25 cellular contexts compared by ENCODE assay signal in the genomic region with DNA sequence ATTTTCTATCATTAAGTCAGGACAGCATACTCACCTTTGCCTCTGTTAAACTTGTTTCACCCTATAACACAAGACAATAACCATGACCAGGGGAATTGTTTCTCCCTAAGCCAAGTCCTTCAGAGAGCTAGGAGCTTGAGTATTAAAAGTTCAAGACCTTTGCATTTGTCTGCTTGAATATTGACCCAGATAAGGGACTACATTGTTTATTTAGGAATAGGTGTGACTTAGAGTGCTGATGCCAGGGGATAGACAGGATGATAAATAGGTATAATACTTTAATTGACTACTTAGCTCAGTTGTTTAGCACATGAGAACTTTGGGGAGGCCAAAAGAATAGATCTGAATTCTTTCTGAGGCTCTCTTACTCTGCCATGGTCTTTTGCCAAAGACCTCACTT.
"Had no signal": no experiment of that assay in that cellular context is flagged by ENCODE, and none has a peak within 500 bp of the region (broad histone marks: within the 10 kb centered on the region; RNA-seq: fewer than 3 reads in every experiment).

No MANE protein-coding gene starts in this region.

- H3K4me2 ChIP-seq: hepatocyte, smooth muscle cell had no signal

- H2AFZ ChIP-seq: hepatocyte had no signal

- H3K4me3 ChIP-seq: hepatocyte, left ventricle myocardium inferior, lung, ovary, prostate gland, sigmoid colon, smooth muscle cell, thyroid gland, transverse colon, upper lobe of left lung, vagina had no signal

- DNase-seq: islet precursor cell; left ventricle myocardium inferior; mesendoderm; naive B cell; natural killer cell; ovary; retina; right cardiac atrium; sigmoid colon; stimulated activated CD4-positive, alpha-beta T cell treated with anti-CD3 and anti-CD28 coated beads, Interleukin-1b, Interleukin-23, amount 100 ng/mL, for 48 hours; stimulated activated CD4-positive, alpha-beta T cell treated with anti-CD3 and anti-CD28 coated beads, Interleukin-2, amount 100 ng/mL, for 48 hours; stimulated activated CD4-positive, alpha-beta T cell treated with anti-CD3 and anti-CD28 coated beads, Interleukin-4, amount 100 ng/mL, for 4 hours; stimulated activated CD8-positive, alpha-beta memory T cell treated with anti-CD3 and anti-CD28 coated beads, Interleukin-4, amount 100 ng/mL, for 48 hours; stimulated activated naive CD4-positive, alpha-beta T cell treated with Interleukin-2 at 50 U/mL for 16 hours; stimulated activated naive CD8-positive, alpha-beta T cell treated with anti-CD3 and anti-CD28 coated beads, Interleukin-15, amount 100 ng/mL, for 72 hours; substantia nigra; thyroid gland; transverse colon had no signal

- ATAC-seq: natural killer cell; right cardiac atrium; stimulated activated memory B cell treated with anti-CD40 and anti-IgM and Interleukin-4, amounts not matched to agents 10 μg/mL and 1 μg/mL and 100 μg/mL, for 72 hours; stimulated activated naive CD8-positive, alpha-beta T cell treated with anti-CD3 and anti-CD28 coated beads, Interleukin-15, amount 100 ng/mL, for 72 hours had no signal

- H3K4me1 ChIP-seq: prostate gland had no signal

- H3K27ac ChIP-seq: hepatocyte, left ventricle myocardium inferior, ovary, prostate gland, sigmoid colon, thyroid gland, transverse colon, upper lobe of left lung, vagina had no signal

- H3K9me3 ChIP-seq: left ventricle myocardium inferior, ovary, prostate gland, sigmoid colon, thyroid gland, transverse colon, upper lobe of left lung, vagina had no signal

- H3K36me3 ChIP-seq: left ventricle myocardium inferior, ovary, prostate gland, sigmoid colon, thyroid gland, transverse colon, upper lobe of left lung, vagina had no signal

- H3K27me3 ChIP-seq: hepatocyte, ovary, sigmoid colon, thyroid gland, transverse colon, upper lobe of left lung, vagina had no signal
